ENCODE assay signal across 14 cellular contexts in genomic region chr15:72994778-72995177, GRCh38. TPM values are rescaled to one million over a fixed set of nuclear protein-coding genes. Genes with fewer than 3 reads are reported as not detected.
DNase-seq lines count a peak whose midpoint lies in the region; ATAC-seq and TF ChIP-seq lines count a peak whose summit lies in the region.
"Had no signal": no experiment of that assay in that cellular context is flagged by ENCODE, and none has a peak within 500 bp of the region (broad histone marks: within the 10 kb centered on the region; RNA-seq: fewer than 3 reads in every experiment).

No MANE protein-coding gene starts in this region.

- H3K4me1 Mint-ChIP-seq in natural killer cell: no peaks in the 10 kb centered on the region
- H3K4me1 Mint-ChIP-seq in MCF 10A (ENCODE audit: insufficient read depth, unreplicated experiment): peaks cover 19% of the 10 kb centered on the region
- no peaks in the 10 kb centered on the region for H3K4me1 Mint-ChIP-seq in activated T-cell treated with anti-CD3 and anti-CD28 coated beads, Interleukin-2, amount 50 U/mL, for 24 hours (ENCODE audit: low read depth)
- H3K4me1 Mint-ChIP-seq in activated T-helper 17 cell treated with anti-CD3 and anti-CD28 coated beads, Interleukin-2, amount 50 U/mL, for 72 hours: no peaks in the 10 kb centered on the region

- H3K27me3 ChIP-seq in gastroesophageal sphincter: no peaks in the 10 kb centered on the region
- H3K27me3 ChIP-seq: pancreas had no signal

- H3K4me1 ChIP-seq in gastroesophageal sphincter: peaks cover 0 to 50% (median 10%) of the 10 kb centered on the region in 3 donors
- H3K4me1 ChIP-seq: pancreas had no signal

- H3K36me3 Mint-ChIP-seq in natural killer cell (no peaks in the 10 kb centered on the region), MCF 10A (ENCODE audit: insufficient read depth, unreplicated experiment) (no peaks in the 10 kb centered on the region)
- no peaks in the 10 kb centered on the region for H3K36me3 Mint-ChIP-seq in activated T-cell treated with anti-CD3 and anti-CD28 coated beads, Interleukin-2, amount 50 U/mL, for 24 hours (ENCODE audit: low read depth)
- H3K36me3 Mint-ChIP-seq in activated T-helper 17 cell treated with anti-CD3 and anti-CD28 coated beads, Interleukin-2, amount 50 U/mL, for 72 hours (ENCODE audit: low read depth): no peaks in the 10 kb centered on the region

- BruUV-seq in MCF 10A (replicated peaks; lab: Mats Ljungman, UMichigan): no TSS peak

- H3K4me3 ChIP-seq in gastroesophageal sphincter: no peak overlapping the region
- H3K4me3 ChIP-seq: pancreas had no signal

- no peak overlapping the region for H3K27ac Mint-ChIP-seq in natural killer cell
- H3K27ac Mint-ChIP-seq in MCF 10A (ENCODE audit: low read depth, unreplicated experiment): no peak overlapping the region
- H3K27ac Mint-ChIP-seq in activated T-cell treated with anti-CD3 and anti-CD28 coated beads, Interleukin-2, amount 50 U/mL, for 24 hours: no peak overlapping the region
- H3K27ac Mint-ChIP-seq in activated T-helper 17 cell treated with anti-CD3 and anti-CD28 coated beads, Interleukin-2, amount 50 U/mL, for 72 hours: no peak overlapping the region
- H3K27ac Mint-ChIP-seq: activated naive CD4-positive, alpha-beta T cell treated with anti-CD3 and anti-CD28 coated beads for 36 hours had no signal

- no peak for TF ChIP-seq EP300 in gastroesophageal sphincter (IDR thresholded peaks at IDR 0.05)

- no peaks in the 10 kb centered on the region for H3K9me3 ChIP-seq in gastroesophageal sphincter
- H3K9me3 ChIP-seq: pancreas had no signal

- CTCF ChIA-PET in MCF 10A (lab: Yijun Ruan, JAX): interaction anchor here (0.6 kb wide), 1 partner anchor 40 kb away, joined by 3 read pairs; no protein-coding TSS in a partner anchor

- intact Hi-C loops in sciatic nerve (cut with DNase I) (no loop called here), natural killer cell (cut with micrococcal nuclease) (no loop called here), MCF 10A (cut with micrococcal nuclease) (no loop called here)

- peak; percentile 47 for ATAC-seq in gastroesophageal sphincter
- ATAC-seq in sciatic nerve: peak; percentile 68
- ATAC-seq in natural killer cell: no peak
- no peak for ATAC-seq in activated T-helper 17 cell treated with anti-CD3 and anti-CD28 coated beads, Interleukin-2, amount 50 U/mL, for 72 hours (replicated peaks)

- POLR2A ChIA-PET in MCF 10A (lab: Yijun Ruan, JAX): interaction anchor here (0.5 kb wide), 1 partner anchor 128 kb away, joined by 3 read pairs; no protein-coding TSS in a partner anchor

- no peak for TF ChIP-seq POLR2A in gastroesophageal sphincter (IDR thresholded peaks at IDR 0.05)

- no peak overlapping the region for H3K4me3 Mint-ChIP-seq in natural killer cell
- H3K4me3 Mint-ChIP-seq in MCF 10A (ENCODE audit: unreplicated experiment): no peak overlapping the region
- no peak overlapping the region for H3K4me3 Mint-ChIP-seq in activated T-cell treated with anti-CD3 and anti-CD28 coated beads, Interleukin-2, amount 50 U/mL, for 24 hours
- no peak overlapping the region for H3K4me3 Mint-ChIP-seq in activated T-helper 17 cell treated with anti-CD3 and anti-CD28 coated beads, Interleukin-2, amount 50 U/mL, for 72 hours
- H3K4me3 Mint-ChIP-seq: activated naive CD4-positive, alpha-beta T cell treated with anti-CD3 and anti-CD28 coated beads for 36 hours had no signal

- H3K9me3 Mint-ChIP-seq in natural killer cell (no peaks in the 10 kb centered on the region), MCF 10A (ENCODE audit: unreplicated experiment) (no peaks in the 10 kb centered on the region)
- H3K9me3 Mint-ChIP-seq in activated T-cell treated with anti-CD3 and anti-CD28 coated beads, Interleukin-2, amount 50 U/mL, for 24 hours: no peaks in the 10 kb centered on the region
- no peaks in the 10 kb centered on the region for H3K9me3 Mint-ChIP-seq in activated T-helper 17 cell treated with anti-CD3 and anti-CD28 coated beads, Interleukin-2, amount 50 U/mL, for 72 hours
- H3K9me3 Mint-ChIP-seq: activated naive CD4-positive, alpha-beta T cell treated with anti-CD3 and anti-CD28 coated beads for 36 hours had no signal

- H3K36me3 ChIP-seq in gastroesophageal sphincter: no peaks in the 10 kb centered on the region
- H3K36me3 ChIP-seq: pancreas had no signal

- DNase-seq in NCI-H1048 (lab: John Stamatoyannopoulos, UW) (peak; percentile 54), NCI-H748 treated with DMSO at 0.1 percent for 48 hours (lab: John Stamatoyannopoulos, UW) (peak; percentile 67), sciatic nerve (ENCODE audit: low spot score) (no peak), natural killer cell (no peak), MCF 10A (ENCODE audit: unreplicated experiment) (no peak)
- DNase-seq in activated T-cell treated with anti-CD3 and anti-CD28 coated beads, Interleukin-2, amount 50 U/mL, for 24 hours: no peak
- DNase-seq: activated naive CD4-positive, alpha-beta T cell treated with anti-CD3 and anti-CD28 coated beads for 36 hours; DMS53; effector CD4-positive, alpha-beta T cell; OCI-M1; pancreas had no signal

- TF ChIP-seq CTCF in gastroesophageal sphincter (IDR thresholded peaks at IDR 0.05) (no peak), natural killer cell (IDR thresholded peaks at IDR 0.05) (no peak), MCF 10A (IDR thresholded peaks at IDR 0.05; ENCODE audit: unreplicated experiment) (no peak)

- peak overlapping the region in 3 of 4 donors; percentile 35 to 54 (median 52) for H3K27ac ChIP-seq in gastroesophageal sphincter
- H3K27ac ChIP-seq: pancreas, VCaP had no signal

- H3K27me3 Mint-ChIP-seq in natural killer cell (ENCODE audit: low read depth in 2 of 2) (peaks cover 7 to 14% of the 10 kb centered on the region in 2 donors), MCF 10A (ENCODE audit: insufficient read depth, unreplicated experiment) (no peaks in the 10 kb centered on the region)
- peaks cover 11% of the 10 kb centered on the region for H3K27me3 Mint-ChIP-seq in activated T-cell treated with anti-CD3 and anti-CD28 coated beads, Interleukin-2, amount 50 U/mL, for 24 hours
- peaks cover 4% of the 10 kb centered on the region for H3K27me3 Mint-ChIP-seq in activated T-helper 17 cell treated with anti-CD3 and anti-CD28 coated beads, Interleukin-2, amount 50 U/mL, for 72 hours

- 51 to 56% methylated on average over 8 of the region's 8 CpGs for WGBS in gastroesophageal sphincter (ENCODE audit: low coverage in 1 of 2), 2 donors

RNA-seq across cellular contexts. Expression of gene NEO1, which starts 57.5 kb away (rescaled TPM):
- total RNA-seq in gastroesophageal sphincter (10 to 100 TPM; 28.3 to 61.7 (median 36.1) TPM), sciatic nerve (56.1 TPM), natural killer cell (10 to 100 TPM; 16.3 to 19.0 (median 17.4) TPM), MCF 10A (2022) (13.2 and 15.1 TPM in 2 replicates)
- total RNA-seq in activated T-helper 17 cell treated with anti-CD3 and anti-CD28 coated beads, Interleukin-2, amount 50 U/mL, for 72 hours: 1 to 10 TPM; 8.8 to 8.9 TPM

Comparison
In these comparisons a context has a peak if more than half of its experiments do, and no peak if none do; other contexts are left out.
1. DNase-seq: peak in NCI-H1048 (single experiment) and NCI-H748 treated with DMSO at 0.1 percent for 48 hours (single experiment); none in sciatic nerve (single experiment), natural killer cell (single experiment), MCF 10A (single experiment) and activated T-cell treated with anti-CD3 and anti-CD28 coated beads, Interleukin-2, amount 50 U/mL, for 24 hours (single experiment).
2. ATAC-seq: peak in gastroesophageal sphincter (single experiment) and sciatic nerve (single experiment); none in natural killer cell (0 of 3) and activated T-helper 17 cell treated with anti-CD3 and anti-CD28 coated beads, Interleukin-2, amount 50 U/mL, for 72 hours (single experiment).